In genomic region chr11:89463381-89463780, GRCh38 we compare ENCODE assay signal across 22 cellular contexts. TPM values are rescaled to one million over a fixed set of nuclear protein-coding genes. Genes with fewer than 3 reads are reported as not detected.
"Had no signal": no experiment of that assay in that cellular context is flagged by ENCODE, and none has a peak within 500 bp of the region (broad histone marks: within the 10 kb centered on the region; RNA-seq: fewer than 3 reads in every experiment).

No MANE protein-coding gene starts in this region.

- H3K27me3 Mint-ChIP-seq: naive B cell, type B pancreatic cell had no signal

- H3K27ac Mint-ChIP-seq: endodermal cell; immature natural killer cell; naive B cell; nephron; stimulated activated effector memory CD8-positive, alpha-beta T cell treated with anti-CD3 and anti-CD28 coated beads, Interleukin-12 subunit alpha, Interleukin-12 subunit beta, amount 100 ng/mL, for 72 hours; type B pancreatic cell had no signal

- H3K79me2 ChIP-seq: parathyroid adenoma had no signal

- H2AFZ ChIP-seq: parathyroid adenoma had no signal

- H3K9me3 ChIP-seq: colonic mucosa, gastroesophageal sphincter, lower lobe of right lung, prostate gland, right lobe of liver, suprapubic skin, thyroid gland had no signal

- H3K4me3 ChIP-seq: colonic mucosa, gastroesophageal sphincter, left ventricle myocardium inferior, lower lobe of right lung, prostate gland, right lobe of liver, suprapubic skin, thyroid gland had no signal

- DNase-seq: colonic mucosa; effector CD4-positive, alpha-beta T cell; endodermal cell; immature natural killer cell; left ventricle myocardium inferior; lower lobe of right lung; mesenchymal stem cell; naive B cell; retina; right lobe of liver; stimulated activated CD4-positive, alpha-beta T cell treated with anti-CD3 and anti-CD28 coated beads, Interleukin-4, amount 100 ng/mL, for 1 hour; stimulated activated CD8-positive, alpha-beta memory T cell treated with anti-CD3 and anti-CD28 coated beads, Interleukin-4, amount 100 ng/mL, for 48 hours; stimulated activated naive CD8-positive, alpha-beta T cell treated with anti-CD3 and anti-CD28 coated beads, Interleukin-15, Interleukin-2, amounts not matched to agents 100 U/mL and 50 U/mL, for 24 hours; thyroid gland had no signal

- H3K4me1 Mint-ChIP-seq: endodermal cell; immature natural killer cell; naive B cell; nephron; stimulated activated effector memory CD8-positive, alpha-beta T cell treated with anti-CD3 and anti-CD28 coated beads, Interleukin-12 subunit alpha, Interleukin-12 subunit beta, amount 100 ng/mL, for 72 hours had no signal

- H3K27me3 ChIP-seq: colonic mucosa, gastroesophageal sphincter, right lobe of liver, suprapubic skin, thyroid gland had no signal

- H3K4me3 Mint-ChIP-seq: endodermal cell; immature natural killer cell; naive B cell; nephron; stimulated activated effector memory CD8-positive, alpha-beta T cell treated with anti-CD3 and anti-CD28 coated beads, Interleukin-12 subunit alpha, Interleukin-12 subunit beta, amount 100 ng/mL, for 72 hours; type B pancreatic cell had no signal

- H3K9me3 Mint-ChIP-seq: type B pancreatic cell had no signal

- H3K4me1 ChIP-seq: colonic mucosa, gastroesophageal sphincter, lower lobe of right lung, parathyroid adenoma, prostate gland, right lobe of liver, suprapubic skin, thyroid gland had no signal

- H3K36me3 Mint-ChIP-seq: immature natural killer cell; naive B cell; stimulated activated effector memory CD8-positive, alpha-beta T cell treated with anti-CD3 and anti-CD28 coated beads, Interleukin-12 subunit alpha, Interleukin-12 subunit beta, amount 100 ng/mL, for 72 hours; type B pancreatic cell had no signal

- H3K36me3 ChIP-seq: colonic mucosa, gastroesophageal sphincter, left ventricle myocardium inferior, lower lobe of right lung, prostate gland, right lobe of liver, suprapubic skin, thyroid gland had no signal

- H3K9ac ChIP-seq: parathyroid adenoma had no signal

- ATAC-seq: gastroesophageal sphincter; lower lobe of right lung; right lobe of liver; stimulated activated effector memory CD8-positive, alpha-beta T cell treated with anti-CD3 and anti-CD28 coated beads, Interleukin-12 subunit alpha, Interleukin-12 subunit beta, amount 100 ng/mL, for 72 hours; stimulated activated naive CD8-positive, alpha-beta T cell treated with anti-CD3 and anti-CD28 coated beads, Interleukin-15, Interleukin-2, amounts not matched to agents 100 U/mL and 50 U/mL, for 24 hours had no signal

- H3K27ac ChIP-seq: colonic mucosa, gastroesophageal sphincter, left ventricle myocardium inferior, lower lobe of right lung, parathyroid adenoma, prostate gland, right lobe of liver, suprapubic skin, thyroid gland had no signal

RNA-seq across cellular contexts. Expression of gene NOX4, which starts 27.8 kb away (rescaled TPM):
- polyA plus RNA-seq: immature natural killer cell, keratinocyte had no signal
